18 cellular contexts compared by ENCODE assay signal in the genomic region with DNA sequence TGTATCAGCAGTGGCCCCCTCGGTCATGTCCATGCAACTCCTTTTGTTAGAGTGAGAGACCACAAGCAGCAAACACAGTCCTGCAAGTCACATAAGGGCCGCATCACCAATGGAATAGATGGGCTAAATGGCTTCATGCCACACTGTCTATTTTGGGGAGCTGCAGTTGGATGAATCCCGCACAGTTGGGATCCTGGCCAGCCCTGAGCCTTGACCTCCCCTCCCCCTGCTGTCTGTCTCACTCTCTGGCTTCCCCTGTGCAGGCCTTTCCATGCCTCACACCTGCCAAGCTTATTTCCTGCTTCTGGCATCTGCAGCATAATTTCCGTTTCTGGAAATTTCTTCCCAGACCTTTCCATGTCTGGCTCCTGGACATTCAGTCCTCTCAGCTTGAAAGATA.
"Had no signal": no experiment of that assay in that cellular context is flagged by ENCODE, and none has a peak within 500 bp of the region (broad histone marks: within the 10 kb centered on the region; RNA-seq: fewer than 3 reads in every experiment).

No MANE protein-coding gene starts in this region.

- H3K4me3 ChIP-seq: left lung, lung, suprapubic skin, thyroid gland, uterus had no signal

- DNase-seq: central memory CD4-positive, alpha-beta T cell; effector CD4-positive, alpha-beta T cell; foreskin melanocyte; head of caudate nucleus; hippocampal formation; left lung; naive thymus-derived CD8-positive, alpha-beta T cell; stimulated activated CD4-positive, alpha-beta T cell treated with anti-CD3 and anti-CD28 coated beads, Interleukin-4, amount 100 ng/mL, for 1 hour; stimulated activated CD8-positive, alpha-beta memory T cell treated with anti-CD3 and anti-CD28 coated beads, Interleukin-4, amount 100 ng/mL, for 48 hours; stimulated activated naive CD8-positive, alpha-beta T cell treated with anti-CD3 and anti-CD28 coated beads, Interleukin-15, Interleukin-2, amounts not matched to agents 100 U/mL and 50 U/mL, for 24 hours; thyroid gland; uterus had no signal

- ATAC-seq: left lung; naive thymus-derived CD8-positive, alpha-beta T cell; stimulated activated effector memory CD8-positive, alpha-beta T cell treated with anti-CD3 and anti-CD28 coated beads, Interleukin-12 subunit alpha, Interleukin-12 subunit beta, amount 100 ng/mL, for 72 hours; stimulated activated naive CD8-positive, alpha-beta T cell treated with anti-CD3 and anti-CD28 coated beads, Interleukin-15, Interleukin-2, amounts not matched to agents 100 U/mL and 50 U/mL, for 24 hours had no signal

- H3K36me3 ChIP-seq: left lung, neutrophil, suprapubic skin, thyroid gland, uterus had no signal

- H3K4me3 Mint-ChIP-seq: dendritic cell treated with granulocyte-macrophage colony-stimulating factor and Interleukin-4, amounts not matched to agents 40 ng/mL and 50 ng/mL, for 4 days; naive thymus-derived CD8-positive, alpha-beta T cell; stimulated activated effector memory CD8-positive, alpha-beta T cell treated with anti-CD3 and anti-CD28 coated beads, Interleukin-12 subunit alpha, Interleukin-12 subunit beta, amount 100 ng/mL, for 72 hours; type B pancreatic cell had no signal

- H3K9me3 ChIP-seq: left lung, neutrophil, suprapubic skin, thyroid gland, uterus had no signal

- H3K27ac Mint-ChIP-seq: dendritic cell treated with granulocyte-macrophage colony-stimulating factor and Interleukin-4, amounts not matched to agents 40 ng/mL and 50 ng/mL, for 4 days; naive thymus-derived CD8-positive, alpha-beta T cell; stimulated activated effector memory CD8-positive, alpha-beta T cell treated with anti-CD3 and anti-CD28 coated beads, Interleukin-12 subunit alpha, Interleukin-12 subunit beta, amount 100 ng/mL, for 72 hours; type B pancreatic cell had no signal

- H3K4me1 ChIP-seq: left lung, suprapubic skin, thyroid gland, uterus had no signal

- H3K27me3 ChIP-seq: neutrophil, suprapubic skin, thyroid gland, uterus had no signal

- H3K36me3 Mint-ChIP-seq: naive thymus-derived CD8-positive, alpha-beta T cell; stimulated activated effector memory CD8-positive, alpha-beta T cell treated with anti-CD3 and anti-CD28 coated beads, Interleukin-12 subunit alpha, Interleukin-12 subunit beta, amount 100 ng/mL, for 72 hours; type B pancreatic cell had no signal

- H3K4me1 Mint-ChIP-seq: stimulated activated effector memory CD8-positive, alpha-beta T cell treated with anti-CD3 and anti-CD28 coated beads, Interleukin-12 subunit alpha, Interleukin-12 subunit beta, amount 100 ng/mL, for 72 hours had no signal

- H3K27ac ChIP-seq: left lung, neutrophil, suprapubic skin, thyroid gland, uterus had no signal

- H3K9me3 Mint-ChIP-seq: dendritic cell treated with granulocyte-macrophage colony-stimulating factor and Interleukin-4, amounts not matched to agents 40 ng/mL and 50 ng/mL, for 4 days; naive thymus-derived CD8-positive, alpha-beta T cell; stimulated activated effector memory CD8-positive, alpha-beta T cell treated with anti-CD3 and anti-CD28 coated beads, Interleukin-12 subunit alpha, Interleukin-12 subunit beta, amount 100 ng/mL, for 72 hours; type B pancreatic cell had no signal
